Comparison of ENCODE assay signal across 11 cellular contexts in genomic region chr2:6352247-6352646, GRCh38.
A peak's percentile ranks its signal among the peaks of the same experiment; 100 is the strongest.
DNase-seq lines count a peak whose midpoint lies in the region; ATAC-seq and TF ChIP-seq lines count a peak whose summit lies in the region.
"Had no signal": no experiment of that assay in that cellular context is flagged by ENCODE, and none has a peak within 500 bp of the region (broad histone marks: within the 10 kb centered on the region; RNA-seq: fewer than 3 reads in every experiment).

No MANE protein-coding gene starts in this region.

- H3K36me3 Mint-ChIP-seq in activated B cell treated with CpG ODN at 0.5 μM for 24 hours (ENCODE audit: low read depth) = no peaks in the 10 kb centered on the region
- H3K36me3 Mint-ChIP-seq: stimulated activated effector memory CD8-positive, alpha-beta T cell treated with anti-CD3 and anti-CD28 coated beads, Interleukin-12 subunit alpha, Interleukin-12 subunit beta, amount 100 ng/mL, for 72 hours had no signal

- no peak for DNase-seq in activated B cell treated with CpG ODN at 0.5 μM for 24 hours
- no peak for DNase-seq in cerebellar nuclear complex (lab: John Stamatoyannopoulos, UW)
- no peak for DNase-seq in central memory CD4-positive, alpha-beta T cell
- DNase-seq in NCI-H2081 (lab: John Stamatoyannopoulos, UW) = no peak
- no peak for DNase-seq in cardiac septum (ENCODE audit: low spot score)
- DNase-seq: NCI-H510A treated with DMSO at 0.1 percent for 48 hours, T-helper 1 cell had no signal

- H3K9me3 Mint-ChIP-seq in activated B cell treated with CpG ODN at 0.5 μM for 24 hours = no peaks in the 10 kb centered on the region

- intact Hi-C loops in activated B cell treated with CpG ODN at 0.5 μM for 24 hours (cut with micrococcal nuclease) = loop anchor here (5.0 kb wide), 1 partner anchor 120 kb away; no protein-coding TSS in a partner anchor
- intact Hi-C loops in cardiac septum (cut with DNase I) = loop anchor here (2.0 kb wide), 1 partner anchor 421 kb away; no protein-coding TSS in a partner anchor

- H3K4me3 Mint-ChIP-seq in activated B cell treated with CpG ODN at 0.5 μM for 24 hours = peak overlapping the region; percentile 5
- H3K4me3 Mint-ChIP-seq: stimulated activated effector memory CD8-positive, alpha-beta T cell treated with anti-CD3 and anti-CD28 coated beads, Interleukin-12 subunit alpha, Interleukin-12 subunit beta, amount 100 ng/mL, for 72 hours had no signal

- no peak for TF ChIP-seq CTCF in activated B cell treated with CpG ODN at 0.5 μM for 24 hours (IDR thresholded peaks at IDR 0.05)

- CTCF ChIA-PET in activated B cell treated with CpG ODN at 0.5 μM for 24 hours (lab: Charles Lee) = no interaction called here

- ATAC-seq in GM18858 (IDR thresholded peaks at IDR 0.05; ENCODE audit: unreplicated experiment) (peak; percentile 82), GM21528 (IDR thresholded peaks at IDR 0.05; ENCODE audit: low FRiP score, unreplicated experiment) (peak; percentile 90), HG03097 (IDR thresholded peaks at IDR 0.05; ENCODE audit: low FRiP score, unreplicated experiment) (peak; percentile 75), activated B cell treated with CpG ODN at 0.5 μM for 24 hours (ENCODE audit: low read depth) (peak; percentile 72)
- ATAC-seq: stimulated activated effector memory CD8-positive, alpha-beta T cell treated with anti-CD3 and anti-CD28 coated beads, Interleukin-12 subunit alpha, Interleukin-12 subunit beta, amount 100 ng/mL, for 72 hours had no signal

- POLR2A ChIA-PET in activated B cell treated with CpG ODN at 0.5 μM for 24 hours (lab: Charles Lee) = interaction anchor here (0.5 to 0.7 kb wide), 2 partner anchors 9 to 946 kb away, joined by 3 read pairs; no protein-coding TSS in a partner anchor

- no peak overlapping the region for H3K27ac Mint-ChIP-seq in activated B cell treated with CpG ODN at 0.5 μM for 24 hours
- H3K27ac Mint-ChIP-seq: stimulated activated effector memory CD8-positive, alpha-beta T cell treated with anti-CD3 and anti-CD28 coated beads, Interleukin-12 subunit alpha, Interleukin-12 subunit beta, amount 100 ng/mL, for 72 hours had no signal

- H3K27me3 Mint-ChIP-seq in activated B cell treated with CpG ODN at 0.5 μM for 24 hours = no peaks in the 10 kb centered on the region

- H3K4me1 Mint-ChIP-seq in activated B cell treated with CpG ODN at 0.5 μM for 24 hours = peaks cover 34% of the 10 kb centered on the region
- H3K4me1 Mint-ChIP-seq: stimulated activated effector memory CD8-positive, alpha-beta T cell treated with anti-CD3 and anti-CD28 coated beads, Interleukin-12 subunit alpha, Interleukin-12 subunit beta, amount 100 ng/mL, for 72 hours had no signal
